ENCODE assay signal across 21 cellular contexts in the genomic region with DNA sequence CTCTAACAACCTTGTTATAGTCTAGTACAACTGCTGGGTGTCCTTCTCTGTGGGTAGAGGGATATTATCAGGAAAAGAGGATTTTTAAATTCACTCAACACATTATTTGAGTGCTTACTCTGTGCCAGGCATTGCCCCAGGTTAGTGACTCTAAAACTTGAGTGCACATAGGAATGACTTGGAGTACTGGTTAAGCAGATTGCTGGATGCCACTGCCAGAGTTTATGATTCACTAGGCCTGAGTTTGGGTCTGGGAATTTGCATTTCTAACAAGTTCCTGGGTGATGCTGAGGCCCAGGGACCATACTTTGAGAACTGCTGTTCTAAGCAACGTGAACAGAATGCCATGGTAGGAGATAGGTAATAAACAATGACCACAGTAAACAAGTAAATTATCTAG.
"Had no signal": no experiment of that assay in that cellular context is flagged by ENCODE, and none has a peak within 500 bp of the region (broad histone marks: within the 10 kb centered on the region; RNA-seq: fewer than 3 reads in every experiment).

No MANE protein-coding gene starts in this region.

- ATAC-seq: activated T-cell treated with anti-CD3 and anti-CD28 coated beads, Interleukin-2, amount 50 U/mL, for 72 hours had no signal

- DNase-seq: activated B cell treated with CpG ODN at 0.5 μM for 24 hours; activated CD4-positive, alpha-beta memory T cell treated with anti-CD3 and anti-CD28 coated beads for 36 hours; activated CD4-positive, alpha-beta T cell treated with anti-CD3 and anti-CD28 coated beads, Interleukin-2, amount 10 ng/mL, durations not matched to agents 7 days and 5 days; activated gamma-delta T cell treated with Interleukin-2 at 50 U/mL for 16 hours; activated naive CD4-positive, alpha-beta T cell treated with anti-CD3 and anti-CD28 coated beads, Interleukin-2, amount 10 ng/mL, durations not matched to agents 7 days and 5 days; activated naive CD8-positive, alpha-beta T cell treated with anti-CD3 and anti-CD28 coated beads for 36 hours; activated T-cell treated with anti-CD3 and anti-CD28 coated beads for 4 hours; activated T-cell treated with anti-CD3 and anti-CD28 coated beads, Interleukin-2, amount 50 U/mL, for 72 hours; KG1; MV-4-11; NCI-H1092 treated with DMSO at 0.1 percent for 48 hours; NCI-H1417 treated with DMSO at 0.1 percent for 48 hours; NCI-H1694 treated with DMSO at 0.1 percent for 48 hours; NCI-H2029 treated with DMSO at 0.1 percent for 48 hours; NCI-H345; NCI-H510A; NCI-H526 treated with DMSO at 0.1 percent for 48 hours; NCI-H82; SIG-M5; T-helper 2 cell; T1000 had no signal
